8 cellular contexts compared by ENCODE assay signal in the genomic region with DNA sequence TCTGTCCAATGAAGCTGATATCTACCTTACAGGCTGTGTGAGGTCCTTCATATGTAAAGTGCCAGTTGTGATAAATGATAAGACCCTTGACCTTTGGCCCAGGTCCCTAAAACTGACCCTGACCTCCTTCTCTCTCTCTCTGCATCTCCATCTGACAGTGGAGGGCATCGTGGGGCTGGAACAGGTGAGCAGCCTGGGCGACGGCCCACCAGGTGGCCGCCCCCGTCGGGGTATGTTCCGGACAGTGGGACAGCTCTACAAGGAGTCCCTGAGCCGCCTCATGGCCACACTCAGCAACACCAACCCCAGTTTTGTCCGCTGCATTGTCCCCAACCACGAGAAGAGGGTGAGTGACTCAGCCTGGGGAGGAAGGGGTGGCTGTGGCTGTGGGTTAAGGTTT.
"Had no signal": no experiment of that assay in that cellular context is flagged by ENCODE, and none has a peak within 500 bp of the region (broad histone marks: within the 10 kb centered on the region; RNA-seq: fewer than 3 reads in every experiment).

No MANE protein-coding gene starts in this region.

- FAIRE-seq: G401.6, GM12878, GM12891, GM12892, GM18507, GM19239 had no signal

- H3K4me3 ChIP-seq: GM12878 had no signal

- DNase-seq: GDM1, GF-D8 had no signal
